In the genomic region with DNA sequence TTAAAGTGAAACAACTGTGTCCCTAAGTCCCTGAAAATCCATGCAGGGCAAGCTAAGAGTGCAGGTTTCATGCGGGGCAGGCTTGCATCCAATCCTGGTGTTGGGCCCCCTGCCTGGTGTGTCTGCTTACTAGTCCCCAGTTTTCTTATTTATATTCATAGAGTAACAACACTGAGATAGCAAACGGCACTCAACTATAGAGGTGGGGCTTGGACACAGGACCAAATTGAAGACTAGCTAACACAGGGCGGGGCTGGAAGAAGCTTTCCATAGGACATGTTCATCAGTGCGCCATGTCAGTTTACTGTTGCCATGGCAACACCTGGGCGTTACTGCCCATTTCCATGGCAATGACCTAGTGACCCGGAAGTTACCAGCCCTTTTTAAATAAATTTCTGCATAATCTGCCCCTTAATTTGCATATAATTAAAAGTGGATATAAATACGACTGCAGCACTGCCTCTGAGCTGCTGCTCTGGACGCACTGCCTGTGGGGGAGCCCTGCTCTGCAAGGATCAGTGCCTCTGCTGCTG, we compare ENCODE assay signal across 22 cellular contexts.
DNase-seq lines count a peak whose midpoint lies in the region; ATAC-seq and TF ChIP-seq lines count a peak whose summit lies in the region.
"Had no signal": no experiment of that assay in that cellular context is flagged by ENCODE, and none has a peak within 500 bp of the region (broad histone marks: within the 10 kb centered on the region; RNA-seq: fewer than 3 reads in every experiment).

No MANE protein-coding gene starts in this region.

- intact Hi-C loops in testis (cut with DNase I; ENCODE audit: low total_unique reads) (no loop called here), lower lobe of right lung (cut with DNase I) (no loop called here)

- H3K36me3 ChIP-seq in testis (ENCODE audit: low read depth, missing control alignments) (no peaks in the 10 kb centered on the region), lower lobe of right lung (no peaks in the 10 kb centered on the region)
- H3K36me3 ChIP-seq: BE2C; BLaER1 treated with 17β-estradiol and CSF1 and Interleukin-3, amounts not matched to agents 10 nM and 100 nM had no signal

- DNase-seq in NCI-H748 (lab: John Stamatoyannopoulos, UW; ENCODE audit: unreplicated experiment) (peak; percentile 25), NCI-H748 treated with DMSO at 0.1 percent for 48 hours (lab: John Stamatoyannopoulos, UW) (no peak), M059J (ENCODE audit: low read depth) (peak; percentile 56), SK-MEL-5 (ENCODE audit: low read depth, low spot score) (peak; percentile 6), testis (peak; percentile 22), lower lobe of right lung (no peak)
- DNase-seq: 8988T; ACHN; AML-193; BE2C; CD4-positive, alpha-beta T cell; CD8-positive, alpha-beta memory T cell; DMS79; EL; GDM1; GM23248; H7; HCEC 1CT had no signal

- ATAC-seq in lower lobe of right lung (no peak), HG03457 (IDR thresholded peaks at IDR 0.05; ENCODE audit: unreplicated experiment) (no peak)
- ATAC-seq: A549, GM12878 had no signal

- H3K4me3 ChIP-seq in testis (no peak overlapping the region), lower lobe of right lung (no peak overlapping the region)
- H3K4me3 ChIP-seq: A549; BLaER1 treated with 17β-estradiol and CSF1 and Interleukin-3, amounts not matched to agents 10 nM and 100 nM; GM12878; GM23248 had no signal

- no peaks in the 10 kb centered on the region for H3K27me3 ChIP-seq in testis
- no peaks in the 10 kb centered on the region for H3K27me3 ChIP-seq in lower lobe of right lung (ENCODE audit: low read depth)
- H3K27me3 ChIP-seq: BE2C; BLaER1 treated with 17β-estradiol and CSF1 and Interleukin-3, amounts not matched to agents 10 nM and 100 nM had no signal

- H3K27ac ChIP-seq in testis (no peak overlapping the region), lower lobe of right lung (no peak overlapping the region)
- H3K27ac ChIP-seq: A549; BLaER1 treated with 17β-estradiol and CSF1 and Interleukin-3, amounts not matched to agents 10 nM and 100 nM; GM23248 had no signal

- no peak for TF ChIP-seq POLR2A in testis (IDR thresholded peaks at IDR 0.05)

- TF ChIP-seq CTCF in testis (IDR thresholded peaks at IDR 0.05) (no peak), lower lobe of right lung (IDR thresholded peaks at IDR 0.05) (no peak)

- H3K4me1 ChIP-seq in testis (no peaks in the 10 kb centered on the region), lower lobe of right lung (no peaks in the 10 kb centered on the region)
- H3K4me1 ChIP-seq: A549; BE2C; BLaER1 treated with 17β-estradiol and CSF1 and Interleukin-3, amounts not matched to agents 10 nM and 100 nM had no signal

- WGBS in testis, 2 donors: 85 to 86% methylated on average over 8 of the region's 8 CpGs

- no peaks in the 10 kb centered on the region for H3K9me3 ChIP-seq in testis
- H3K9me3 ChIP-seq in lower lobe of right lung: no peaks in the 10 kb centered on the region
- H3K9me3 ChIP-seq: A549, BE2C had no signal

- in situ Hi-C loops in SK-MEL-5 (cut with HindIII; ENCODE audit: low pct_unique_long_range_greater_than_20kb, low sequenced_read_pairs): no loop called here

Comparison
In these comparisons a context has a peak if more than half of its experiments do, and no peak if none do; other contexts are left out.
1. DNase-seq: peak in NCI-H748 (single experiment), M059J (single experiment), SK-MEL-5 (single experiment) and testis (single experiment); none in NCI-H748 treated with DMSO at 0.1 percent for 48 hours (single experiment) and lower lobe of right lung (single experiment).